21 cellular contexts compared by ENCODE assay signal in the genomic region with DNA sequence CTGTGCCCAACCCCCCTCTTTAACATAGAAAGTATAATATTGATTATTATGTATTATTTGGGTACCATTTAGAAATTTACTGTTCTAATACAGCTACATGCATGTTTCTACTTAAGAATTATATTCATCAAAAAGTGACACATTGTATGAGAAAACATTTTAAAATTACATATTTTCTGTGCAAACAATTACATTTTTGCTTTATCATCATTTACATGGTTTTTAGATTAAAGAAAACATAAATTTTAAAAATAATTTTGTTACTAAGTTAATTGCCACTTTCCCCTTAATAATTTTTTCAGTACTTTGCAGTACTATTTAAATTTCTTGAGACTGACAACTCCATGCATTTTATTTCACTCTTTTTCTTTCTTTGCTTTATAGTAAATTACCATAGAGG.
DNase-seq lines count a peak whose midpoint lies in the region; ATAC-seq, FAIRE-seq and TF ChIP-seq lines count a peak whose summit lies in the region.
"Had no signal": no experiment of that assay in that cellular context is flagged by ENCODE, and none has a peak within 500 bp of the region (broad histone marks: within the 10 kb centered on the region; RNA-seq: fewer than 3 reads in every experiment).

No MANE protein-coding gene starts in this region.

- H3K9me3 ChIP-seq in HepG2 (ENCODE audit: low read length): no peaks in the 10 kb centered on the region
- H3K9me3 ChIP-seq in right lobe of liver: no peaks in the 10 kb centered on the region
- H3K9me3 ChIP-seq in colonic mucosa: no peaks in the 10 kb centered on the region

- no peaks in the 10 kb centered on the region for H3K4me1 ChIP-seq in HepG2 (ENCODE audit: insufficient read depth, low read length)
- peaks cover 0 to 3% (median 0%) of the 10 kb centered on the region in 4 donors for H3K4me1 ChIP-seq in right lobe of liver
- H3K4me1 ChIP-seq in colonic mucosa: no peaks in the 10 kb centered on the region

- ATAC-seq in HepG2 (no peak), right lobe of liver (no peak)

- no peak overlapping the region for H3K27ac ChIP-seq in HepG2 (ENCODE audit: extremely low read length, insufficient read depth, low read length)
- no peak overlapping the region for H3K27ac ChIP-seq in right lobe of liver
- H3K27ac ChIP-seq in colonic mucosa: no peak overlapping the region
- no peak overlapping the region for H3K27ac ChIP-seq in substantia nigra (ENCODE audit: low read depth, low read length, poor library complexity, severe bottlenecking)
- H3K27ac ChIP-seq: 22Rv1, GM23248 had no signal

- FAIRE-seq in HepG2 (lab: Jason Lieb, UNC) (no peak), TTC549 (lab: Jason Lieb, UNC) (peak; percentile 7), islet of Langerhans (lab: Jason Lieb, UNC) (peak; percentile 38)
- FAIRE-seq: GM12892, GM19239, H1 had no signal

- H3K9ac ChIP-seq in HepG2 (ENCODE audit: insufficient read depth, low read depth, low read length): no peak overlapping the region
- no peak overlapping the region for H3K9ac ChIP-seq in colonic mucosa (ENCODE audit: low read depth in 2 of 2, low read length in 2 of 2)
- H3K9ac ChIP-seq: GM23248 had no signal

- no peak overlapping the region for H3K4me2 ChIP-seq in HepG2 (ENCODE audit: low read depth, low read length)

- H3K4me3 ChIP-seq in HepG2 (replicated peaks in 1 of 3; ENCODE audit: insufficient read depth in 1 of 3, low read depth in 2 of 3, low read length in 3 of 3) (no peak overlapping the region), right lobe of liver (no peak overlapping the region), colonic mucosa (no peak overlapping the region)
- H3K4me3 ChIP-seq: GM23248 had no signal

- CTCF ChIA-PET in HepG2 (lab: Yijun Ruan, JAX; ENCODE audit: low intra/inter-chr PET ratio, low total read pairs): no interaction called here

- intact Hi-C loops in HepG2 (cut with micrococcal nuclease; ENCODE audit: unreplicated experiment): no loop called here
- intact Hi-C loops in right lobe of liver (cut with DNase I): no loop called here
- intact Hi-C loops in colonic mucosa (cut with DNase I): no loop called here

- TF ChIP-seq POLR2A in HepG2 (IDR thresholded peaks at IDR 0.05; ENCODE audit: insufficient read depth in 1 of 2, low read depth in 2 of 2, low read length in 2 of 2) (no peak), right lobe of liver (IDR thresholded peaks at IDR 0.05) (no peak)

- no peaks in the 10 kb centered on the region for H3K79me2 ChIP-seq in HepG2 (ENCODE audit: insufficient read depth, low read length)

- no TSS peak for BruUV-seq in HepG2 (replicated peaks; lab: Mats Ljungman, UMichigan)

- TF ChIP-seq EP300 in HepG2 (IDR thresholded peaks at IDR 0.05; ENCODE audit: low read depth in 2 of 2, low read length in 2 of 2): no peak
- TF ChIP-seq EP300 in HepG2 (CRISPR knock-in tag; IDR thresholded peaks at IDR 0.05; ENCODE audit: borderline replicate concordance): no peak

- TF ChIP-seq CTCF in HepG2 (CRISPR knock-in tag; IDR thresholded peaks at IDR 0.05) (no peak), right lobe of liver (IDR thresholded peaks at IDR 0.05) (no peak), colonic mucosa (IDR thresholded peaks at IDR 0.05) (no peak)

- in situ Hi-C loops in HepG2 (cut with HindIII; ENCODE audit: extremely low pct_ligation_motif_present, low pct_unique_long_range_greater_than_20kb): no loop called here

- DNase-seq in HepG2 (ENCODE audit: low spot score): no peak
- no peak for DNase-seq in right lobe of liver
- no peak for DNase-seq in activated CD4-positive, CD25-positive, alpha-beta regulatory T cell treated with anti-CD3 and anti-CD28 coated beads, Interleukin-2, amount 50 U/mL, for 72 hours
- no peak for DNase-seq in colonic mucosa
- no peak for DNase-seq in activated CD4-positive, CD25-positive, alpha-beta regulatory T cell (lab: John Stamatoyannopoulos, UW)
- DNase-seq in substantia nigra (lab: John Stamatoyannopoulos, UW): no peak
- DNase-seq: C1 segment of cervical spinal cord; Calu3; CD4-positive, alpha-beta memory T cell; COR-L47; DMS53; DMS79 treated with DMSO at 0.1 percent for 48 hours; GM23248; H7; HCEC 1CT had no signal

- H3K27me3 ChIP-seq in HepG2 (ENCODE audit: control insufficient read depth in 1 of 2, insufficient read depth in 2 of 2, low read length in 2 of 2) (no peaks in the 10 kb centered on the region), right lobe of liver (no peaks in the 10 kb centered on the region), colonic mucosa (no peaks in the 10 kb centered on the region)

- H2AFZ ChIP-seq in HepG2 (ENCODE audit: low read length): no peak overlapping the region
- H2AFZ ChIP-seq: GM23248 had no signal

- POLR2A ChIA-PET in HepG2 (lab: Yijun Ruan, JAX): no interaction called here

- no peaks in the 10 kb centered on the region for H4K20me1 ChIP-seq in HepG2 (ENCODE audit: insufficient read depth, low read length)

- no peak for TF ChIP-seq RAD21 in HepG2 (CRISPR knock-in tag; IDR thresholded peaks at IDR 0.05)

- H3K36me3 ChIP-seq in HepG2 (replicated peaks in 1 of 2; ENCODE audit: control insufficient read depth in 1 of 2, insufficient read depth in 2 of 2, low read length in 2 of 2) (peaks cover 2 to 19% of the 10 kb centered on the region in 2 experiments; a peak in 4 of 5 replicates), right lobe of liver (peaks cover 0 to 8% (median 2%) of the 10 kb centered on the region in 4 donors), colonic mucosa (no peaks in the 10 kb centered on the region)

TF ChIP-seq in HepG2, 621 proteins besides CTCF, POLR2A, EP300 and RAD21:
- peak; percentile 43; the same call in 1 of the 2 replicates for TF ChIP-seq MAFF (IDR thresholded peaks at IDR 0.05; ENCODE audit: low read depth, low read length)
- TF ChIP-seq, protein P1, sequence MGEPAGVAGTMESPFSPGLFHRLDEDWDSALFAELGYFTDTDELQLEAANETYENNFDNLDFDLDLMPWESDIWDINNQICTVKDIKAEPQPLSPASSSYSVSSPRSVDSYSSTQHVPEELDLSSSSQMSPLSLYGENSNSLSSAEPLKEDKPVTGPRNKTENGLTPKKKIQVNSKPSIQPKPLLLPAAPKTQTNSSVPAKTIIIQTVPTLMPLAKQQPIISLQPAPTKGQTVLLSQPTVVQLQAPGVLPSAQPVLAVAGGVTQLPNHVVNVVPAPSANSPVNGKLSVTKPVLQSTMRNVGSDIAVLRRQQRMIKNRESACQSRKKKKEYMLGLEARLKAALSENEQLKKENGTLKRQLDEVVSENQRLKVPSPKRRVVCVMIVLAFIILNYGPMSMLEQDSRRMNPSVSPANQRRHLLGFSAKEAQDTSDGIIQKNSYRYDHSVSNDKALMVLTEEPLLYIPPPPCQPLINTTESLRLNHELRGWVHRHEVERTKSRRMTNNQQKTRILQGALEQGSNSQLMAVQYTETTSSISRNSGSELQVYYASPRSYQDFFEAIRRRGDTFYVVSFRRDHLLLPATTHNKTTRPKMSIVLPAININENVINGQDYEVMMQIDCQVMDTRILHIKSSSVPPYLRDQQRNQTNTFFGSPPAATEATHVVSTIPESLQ (CRISPR knock-in tag; conservative IDR thresholded peaks at IDR 0.05): no peak
- peak; percentile 17 to 50; a peak in 2 of 4 replicates for TF ChIP-seq MAFK (conservative IDR thresholded peaks at IDR 0.05 in 1 of 2, IDR thresholded peaks at IDR 0.05 in 1 of 2; ENCODE audit: low read length in 2 of 2)
TF ChIP-seq in HepG2: peak in this region for 2.
